In genomic region chr19:35612224-35612558, GRCh38 we compare ENCODE assay signal across 8 cellular contexts. TPM values are rescaled to one million over a fixed set of nuclear protein-coding genes. Genes with fewer than 3 reads are reported as not detected.
DNase-seq lines count a peak whose midpoint lies in the region; ATAC-seq and TF ChIP-seq lines count a peak whose summit lies in the region.

No MANE protein-coding gene starts in this region.

- no peak overlapping the region for H3K9ac ChIP-seq in liver (ENCODE audit: low read depth in 1 of 2, low read length in 2 of 2)

- TF ChIP-seq CTCF in liver (IDR thresholded peaks at IDR 0.05; ENCODE audit: low read depth, low read length, missing input control) = no peak

- H3K27me3 ChIP-seq in liver (ENCODE audit: control insufficient read depth in 4 of 4, insufficient read depth in 4 of 4, low read length in 3 of 4) (no peaks in the 10 kb centered on the region), thymus (ENCODE audit: control insufficient read depth, insufficient read depth) (no peaks in the 10 kb centered on the region)

- DNase-seq in activated CD8-positive, alpha-beta memory T cell treated with anti-CD3 and anti-CD28 coated beads, Interleukin-2, amount 10 ng/mL, durations not matched to agents 7 days and 5 days = no peak
- no peak for DNase-seq in activated CD8-positive, alpha-beta memory T cell treated with anti-CD3 and anti-CD28 coated beads, Interleukin-2, amount 50 U/mL, for 4 hours
- no peak for DNase-seq in activated naive CD4-positive, alpha-beta T cell treated with anti-CD3 and anti-CD28 coated beads, Interleukin-2, amount 50 U/mL, for 72 hours (ENCODE audit: low spot score in 2 of 2)
- no peak for DNase-seq in KG1 (lab: John Stamatoyannopoulos, UW)
- no peak for DNase-seq in DMS153 (lab: John Stamatoyannopoulos, UW)

- 35% methylated on average over 9 of the region's 9 CpGs for WGBS in liver
- WGBS in thymus = 43% methylated on average over 9 of the region's 9 CpGs

- peak overlapping the region; percentile 82 for H3K4me3 Mint-ChIP-seq in activated CD8-positive, alpha-beta memory T cell treated with anti-CD3 and anti-CD28 coated beads, Interleukin-2, amount 10 ng/mL, durations not matched to agents 7 days and 5 days

- H3K36me3 ChIP-seq in liver (ENCODE audit: control insufficient read depth in 4 of 4, insufficient read depth in 3 of 4, low read depth in 1 of 4, low read length in 3 of 4) (peaks cover 0 to 4% (median 0%) of the 10 kb centered on the region in 4 donors), thymus (ENCODE audit: control insufficient read depth, insufficient read depth) (peaks cover 17% of the 10 kb centered on the region)

- no peak for TF ChIP-seq RAD21 in liver (IDR thresholded peaks at IDR 0.05)

- CTCF ChIA-PET in activated CD8-positive, alpha-beta memory T cell treated with anti-CD3 and anti-CD28 coated beads, Interleukin-2, amount 10 ng/mL, durations not matched to agents 7 days and 5 days (lab: Charles Lee) = interaction anchor here (1.0 to 3.1 kb wide), 4 partner anchors 30 to 64 kb away, joined by 3 to 11 read pairs (median 5); partner anchors contain the start of gene COX6B1

- no peak for ATAC-seq in activated CD8-positive, alpha-beta memory T cell treated with anti-CD3 and anti-CD28 coated beads, Interleukin-2, amount 10 ng/mL, durations not matched to agents 7 days and 5 days
- ATAC-seq in activated naive CD4-positive, alpha-beta T cell treated with anti-CD3 and anti-CD28 coated beads, Interleukin-2, amount 50 U/mL, for 72 hours = no peak
- no peak for ATAC-seq in GM18502 (IDR thresholded peaks at IDR 0.05; ENCODE audit: poor library complexity, unreplicated experiment)

- H3K36me3 Mint-ChIP-seq in activated CD8-positive, alpha-beta memory T cell treated with anti-CD3 and anti-CD28 coated beads, Interleukin-2, amount 10 ng/mL, durations not matched to agents 7 days and 5 days = peaks cover 17% of the 10 kb centered on the region
- peaks cover 16 to 17% of the 10 kb centered on the region in 2 donors for H3K36me3 Mint-ChIP-seq in activated naive CD4-positive, alpha-beta T cell treated with anti-CD3 and anti-CD28 coated beads, Interleukin-2, amount 50 U/mL, for 72 hours

- peaks cover 0 to 2% (median 0%) of the 10 kb centered on the region in 4 donors for H3K9me3 ChIP-seq in liver (ENCODE audit: control insufficient read depth in 4 of 4, low read length in 3 of 4)
- H3K9me3 ChIP-seq in thymus (ENCODE audit: control insufficient read depth) = no peaks in the 10 kb centered on the region

- H3K27ac Mint-ChIP-seq in activated CD8-positive, alpha-beta memory T cell treated with anti-CD3 and anti-CD28 coated beads, Interleukin-2, amount 10 ng/mL, durations not matched to agents 7 days and 5 days = peak overlapping the region; percentile 95
- H3K27ac Mint-ChIP-seq in activated naive CD4-positive, alpha-beta T cell treated with anti-CD3 and anti-CD28 coated beads, Interleukin-2, amount 50 U/mL, for 72 hours = peak overlapping the region; percentile 92 to 96

- H3K4me1 ChIP-seq in liver (ENCODE audit: control insufficient read depth in 4 of 4, insufficient read depth in 4 of 4, low read length in 3 of 4) (peaks cover 0 to 13% (median 9%) of the 10 kb centered on the region in 4 donors), thymus (ENCODE audit: control insufficient read depth, insufficient read depth, low read length) (peaks cover 7% of the 10 kb centered on the region)

- H3K27ac ChIP-seq in liver (ENCODE audit: low read depth in 1 of 2, low read length in 2 of 2) = no peak overlapping the region
- no peak overlapping the region for H3K27ac ChIP-seq in thymus (ENCODE audit: low read depth)

- H3K9me3 Mint-ChIP-seq in activated CD8-positive, alpha-beta memory T cell treated with anti-CD3 and anti-CD28 coated beads, Interleukin-2, amount 10 ng/mL, durations not matched to agents 7 days and 5 days (ENCODE audit: low read depth) = peaks cover 9% of the 10 kb centered on the region
- peaks cover 0 to 12% of the 10 kb centered on the region in 2 donors for H3K9me3 Mint-ChIP-seq in activated naive CD4-positive, alpha-beta T cell treated with anti-CD3 and anti-CD28 coated beads, Interleukin-2, amount 50 U/mL, for 72 hours

- H3K27me3 Mint-ChIP-seq in activated CD8-positive, alpha-beta memory T cell treated with anti-CD3 and anti-CD28 coated beads, Interleukin-2, amount 10 ng/mL, durations not matched to agents 7 days and 5 days = no peaks in the 10 kb centered on the region

- H3K4me1 Mint-ChIP-seq in activated CD8-positive, alpha-beta memory T cell treated with anti-CD3 and anti-CD28 coated beads, Interleukin-2, amount 10 ng/mL, durations not matched to agents 7 days and 5 days = peaks cover 42% of the 10 kb centered on the region

- H3K4me3 ChIP-seq in liver (ENCODE audit: low read depth in 1 of 3, low read length in 3 of 3) (peak overlapping the region in 2 of 3 donors; percentile 68 to 82), thymus (ENCODE audit: low read length) (peak overlapping the region; percentile 56)

TF ChIP-seq in liver, 16 proteins besides CTCF, POLR2A, EP300 and RAD21:
- no peak for TF ChIP-seq SP1 (IDR thresholded peaks at IDR 0.05)
- TF ChIP-seq HNF4G (IDR thresholded peaks at IDR 0.05) = no peak
- no peak for TF ChIP-seq ZBTB33 (IDR thresholded peaks at IDR 0.05)

RNA-seq across cellular contexts. Expression of gene HAUS5, which starts 0.3 kb away (rescaled TPM):
- total RNA-seq in activated CD8-positive, alpha-beta memory T cell treated with anti-CD3 and anti-CD28 coated beads, Interleukin-2, amount 10 ng/mL, durations not matched to agents 7 days and 5 days = 10 to 100 TPM; 49.0 to 59.2 TPM
- 10 to 100 TPM; 44.2 to 44.5 TPM for total RNA-seq in activated naive CD4-positive, alpha-beta T cell treated with anti-CD3 and anti-CD28 coated beads, Interleukin-2, amount 50 U/mL, for 72 hours
- 1 to 10 TPM; 2.5 to 7.3 TPM for total RNA-seq in liver
- 1 to 10 TPM; 1.9 to 2.2 TPM for polyA plus RNA-seq in liver
- polyA plus RNA-seq in thymus = 22.8 TPM

RNA-seq across cellular contexts. Expression of gene RBM42, which starts 16.6 kb away (rescaled TPM):
- total RNA-seq in activated CD8-positive, alpha-beta memory T cell treated with anti-CD3 and anti-CD28 coated beads, Interleukin-2, amount 10 ng/mL, durations not matched to agents 7 days and 5 days = 100 to 1,000 TPM; 110 to 117 TPM
- total RNA-seq in activated naive CD4-positive, alpha-beta T cell treated with anti-CD3 and anti-CD28 coated beads, Interleukin-2, amount 50 U/mL, for 72 hours = 10 to 100 TPM; 69.3 to 79.0 TPM
- 10 to 100 TPM; 20.1 TPM for total RNA-seq in liver
- polyA plus RNA-seq in liver (10 to 100 TPM; 17.8 to 34.7 TPM), thymus (57.1 TPM)

RNA-seq across cellular contexts. Expression of gene PMIS2, which starts 26.2 kb away (rescaled TPM):
- not detected for total RNA-seq in activated CD8-positive, alpha-beta memory T cell treated with anti-CD3 and anti-CD28 coated beads, Interleukin-2, amount 10 ng/mL, durations not matched to agents 7 days and 5 days
- not detected for total RNA-seq in activated naive CD4-positive, alpha-beta T cell treated with anti-CD3 and anti-CD28 coated beads, Interleukin-2, amount 50 U/mL, for 72 hours
- total RNA-seq in liver = not detected
- polyA plus RNA-seq in liver (not detected), thymus (not detected)

RNA-seq across cellular contexts. Expression of gene ETV2, which starts 29.4 kb away (rescaled TPM):
- 1 to 10 TPM; 1.2 to 1.9 TPM for total RNA-seq in activated CD8-positive, alpha-beta memory T cell treated with anti-CD3 and anti-CD28 coated beads, Interleukin-2, amount 10 ng/mL, durations not matched to agents 7 days and 5 days
- under 1 TPM; 0.62 to 0.77 TPM for total RNA-seq in activated naive CD4-positive, alpha-beta T cell treated with anti-CD3 and anti-CD28 coated beads, Interleukin-2, amount 50 U/mL, for 72 hours
- under 1 TPM; 0.17 to 0.70 TPM for total RNA-seq in liver
- polyA plus RNA-seq in liver (1 to 10 TPM; 1.6 to 1.8 TPM), thymus (1.5 TPM)

RNA-seq across cellular contexts. Expression of gene COX6B1, which starts 35.9 kb away (rescaled TPM):
- total RNA-seq in activated CD8-positive, alpha-beta memory T cell treated with anti-CD3 and anti-CD28 coated beads, Interleukin-2, amount 10 ng/mL, durations not matched to agents 7 days and 5 days = 100 to 1,000 TPM; 394 to 417 TPM
- 100 to 1,000 TPM; 445 to 472 TPM for total RNA-seq in activated naive CD4-positive, alpha-beta T cell treated with anti-CD3 and anti-CD28 coated beads, Interleukin-2, amount 50 U/mL, for 72 hours
- 100 to 1,000 TPM; 139 to 191 TPM for total RNA-seq in liver
- polyA plus RNA-seq in liver (100 to 1,000 TPM; 451 to 518 TPM), thymus (656 TPM)

Comparison
In these comparisons a context has a peak if more than half of its experiments do, and no peak if none do; other contexts are left out.
1. RNA of gene HAUS5, which starts 0.3 kb away (total RNA-seq): 49.0 to 59.2 TPM in activated CD8-positive, alpha-beta memory T cell treated with anti-CD3 and anti-CD28 coated beads, Interleukin-2, amount 10 ng/mL, durations not matched to agents 7 days and 5 days and 44.2 to 44.5 TPM in activated naive CD4-positive, alpha-beta T cell treated with anti-CD3 and anti-CD28 coated beads, Interleukin-2, amount 50 U/mL, for 72 hours; 2.5 to 7.3 TPM in liver; every median in the first group is over 4 times any median in the second.